Comparison of ENCODE assay signal across 1 cellular context in genomic region chr6:166786704-166787293, GRCh38.
TF ChIP-seq lines count a peak whose summit lies in the region.

No MANE protein-coding gene starts in this region.

TF ChIP-seq in GM12878, 131 proteins besides CTCF, POLR2A, EP300 and RAD21 (continued from another document):
- TF ChIP-seq ZBTB11 (CRISPR knock-in tag; IDR thresholded peaks at IDR 0.05) (no peak), REST (IDR thresholded peaks at IDR 0.05; ENCODE audit: low read depth, low read length) (no peak), SUZ12 (IDR thresholded peaks at IDR 0.05; ENCODE audit: unreplicated experiment) (no peak), SPI1 (IDR thresholded peaks at IDR 0.05; ENCODE audit: borderline replicate concordance, insufficient read depth, low read depth, low read length) (peak; percentile 56), E2F8 (IDR thresholded peaks at IDR 0.05; ENCODE audit: low read depth, partially characterized antibody) (no peak)
